ENCODE assay signal across 11 cellular contexts in genomic region chr17:35541434-35541833, GRCh38. TPM values are rescaled to one million over a fixed set of nuclear protein-coding genes. Genes with fewer than 3 reads are reported as not detected.
DNase-seq lines count a peak whose midpoint lies in the region; ATAC-seq and TF ChIP-seq lines count a peak whose summit lies in the region.
"Had no signal": no experiment of that assay in that cellular context is flagged by ENCODE, and none has a peak within 500 bp of the region (broad histone marks: within the 10 kb centered on the region; RNA-seq: fewer than 3 reads in every experiment).

No MANE protein-coding gene starts in this region.

- no peaks in the 10 kb centered on the region for H3K9me3 Mint-ChIP-seq in central memory CD8-positive, alpha-beta T cell

- H3K4me1 ChIP-seq in DND-41 (ENCODE audit: insufficient read depth, low read length): peaks cover 74% of the 10 kb centered on the region
- H3K4me1 ChIP-seq in psoas muscle: no peaks in the 10 kb centered on the region
- no peaks in the 10 kb centered on the region for H3K4me1 ChIP-seq in foreskin keratinocyte

- peak overlapping the region; percentile 70 for H2AFZ ChIP-seq in DND-41 (ENCODE audit: low read depth, low read length)

- no peak for ATAC-seq in DND-41 (ENCODE audit: insufficient read depth, low read depth)
- no peak for ATAC-seq in central memory CD8-positive, alpha-beta T cell (replicated peaks; ENCODE audit: extremely low read depth, poor library complexity, severe bottlenecking)
- no peak for ATAC-seq in psoas muscle
- no peak for ATAC-seq in foreskin keratinocyte

- H3K4me3 ChIP-seq in DND-41 (ENCODE audit: low read depth in 1 of 2, low read length in 2 of 2) (peak overlapping the region; percentile 4 to 52; a peak in 3 of 4 replicates), MG63 (peak overlapping the region; percentile 46), psoas muscle (peak overlapping the region; percentile 56)

- H3K36me3 ChIP-seq in DND-41 (ENCODE audit: insufficient read depth, low read length) (no peaks in the 10 kb centered on the region), MG63 (no peaks in the 10 kb centered on the region), psoas muscle (ENCODE audit: insufficient read depth in 1 of 2, low read depth in 1 of 2) (no peaks in the 10 kb centered on the region)

- H3K9me3 ChIP-seq in DND-41 (ENCODE audit: insufficient read depth, low read length, severe bottlenecking): no peaks in the 10 kb centered on the region
- H3K9me3 ChIP-seq in MG63: no peaks in the 10 kb centered on the region
- H3K9me3 ChIP-seq in psoas muscle: no peaks in the 10 kb centered on the region

- peak overlapping the region; percentile 77 for H3K9ac ChIP-seq in DND-41 (ENCODE audit: low read depth, low read length)

- peaks cover 36% of the 10 kb centered on the region for H3K79me2 ChIP-seq in DND-41 (ENCODE audit: insufficient read depth, low read length)

- H3K27ac ChIP-seq in DND-41 (ENCODE audit: low read length) (peak overlapping the region; percentile 96), psoas muscle (peak overlapping the region; percentile 66), foreskin keratinocyte (no peak overlapping the region)

- H3K27me3 ChIP-seq in DND-41 (ENCODE audit: insufficient read depth, low read length, poor library complexity): no peaks in the 10 kb centered on the region
- H3K27me3 ChIP-seq in MG63: no peaks in the 10 kb centered on the region
- peaks cover 0 to 3% (median 0%) of the 10 kb centered on the region in 3 donors for H3K27me3 ChIP-seq in psoas muscle (ENCODE audit: insufficient read depth in 3 of 3, low read length in 2 of 3)
- H3K27me3 ChIP-seq in foreskin keratinocyte: peaks cover 6% of the 10 kb centered on the region

- DNase-seq in DND-41 (no peak), MG63 (no peak), psoas muscle (no peak), foreskin keratinocyte (no peak), middle frontal gyrus (ENCODE audit: extremely low spot score, low spot score) (no peak), DMS 273 treated with DMSO at 0.1 percent for 48 hours (lab: John Stamatoyannopoulos, UW) (no peak), mesenteric fat pad (ENCODE audit: low spot score) (no peak)
- no peak for DNase-seq in central memory CD8-positive, alpha-beta T cell (ENCODE audit: low spot score in 2 of 2)
- DNase-seq: mesendoderm; stimulated activated CD4-positive, alpha-beta T cell treated with anti-CD3 and anti-CD28 coated beads, Interleukin-4, amount 100 ng/mL, for 24 hours had no signal

- peaks cover 16% of the 10 kb centered on the region for H3K36me3 Mint-ChIP-seq in central memory CD8-positive, alpha-beta T cell (ENCODE audit: insufficient read depth)

- H3K4me2 ChIP-seq in DND-41 (ENCODE audit: insufficient read depth, low read length): peak overlapping the region; percentile 67

- H3K4me3 Mint-ChIP-seq in central memory CD8-positive, alpha-beta T cell: peak overlapping the region; percentile 81

- 63 to 87% (median 68%) methylated on average over 1 of the region's 1 CpG for whole genome bisulfite sequencing in psoas muscle, 3 donors

- H3K27me3 Mint-ChIP-seq in central memory CD8-positive, alpha-beta T cell: no peaks in the 10 kb centered on the region

- peaks cover 46% of the 10 kb centered on the region for H3K4me1 Mint-ChIP-seq in central memory CD8-positive, alpha-beta T cell

- peak overlapping the region; percentile 82 for H3K27ac Mint-ChIP-seq in central memory CD8-positive, alpha-beta T cell (ENCODE audit: low read depth)

- intact Hi-C loops in psoas muscle (cut with DNase I): no loop called here

- TF ChIP-seq CTCF in DND-41 (IDR thresholded peaks at IDR 0.05; ENCODE audit: borderline replicate concordance, extremely low read depth, low read length, poor library complexity, severe bottlenecking) (no peak), psoas muscle (IDR thresholded peaks at IDR 0.05) (no peak), foreskin keratinocyte (conservative IDR thresholded peaks at IDR 0.05) (no peak)

- no peaks in the 10 kb centered on the region for H4K20me1 ChIP-seq in DND-41 (ENCODE audit: insufficient read depth, low read length)

RNA-seq across cellular contexts. Expression of gene SLFN12L, which starts 4.0 kb away (rescaled TPM):
- total RNA-seq in MG63 (2014; rRNA removed; shearing (Covaris generic); ENCODE audit: low replicate concordance): not detected in 2 replicates
- total RNA-seq in psoas muscle: under 1 TPM in 3 of 4 donors, not detected in 1; 0.17 to 0.30 (median 0.26) TPM
- polyA plus RNA-seq in psoas muscle: under 1 TPM; 0.03 to 0.10 (median 0.09) TPM
- total RNA-seq in foreskin keratinocyte: not detected in 2 replicates
- polyA plus RNA-seq in foreskin keratinocyte: not detected in 2 replicates
- 4.7 TPM for total RNA-seq in mesenteric fat pad
- total RNA-seq: G401 had no signal

RNA-seq across cellular contexts. Expression of gene SLFN14, which starts 19.2 kb away (rescaled TPM):
- total RNA-seq in MG63 (2014; rRNA removed; shearing (Covaris generic); ENCODE audit: low replicate concordance): not detected in 2 replicates
- total RNA-seq in psoas muscle (under 1 TPM in 1 of 4 donors, not detected in 3; 0.12 TPM), foreskin keratinocyte (not detected in 2 replicates), mesenteric fat pad (not detected)
- polyA plus RNA-seq in psoas muscle (under 1 TPM in 1 of 3 donors, not detected in 2; 0.01 TPM), foreskin keratinocyte (not detected in 2 replicates)
- total RNA-seq: G401 had no signal

RNA-seq across cellular contexts. Expression of gene PEX12, which starts 36.9 kb away (rescaled TPM):
- total RNA-seq in MG63 (2014; rRNA removed; shearing (Covaris generic); ENCODE audit: low replicate concordance): 3.9 and 6.1 TPM in 2 replicates
- total RNA-seq in psoas muscle: 10 to 100 TPM in 1 of 4 donors, 1 to 10 TPM in 3; 4.1 to 11.7 (median 6.6) TPM
- 10 to 100 TPM in 1 of 3 donors, 1 to 10 TPM in 2; 3.1 to 11.5 (median 3.6) TPM for polyA plus RNA-seq in psoas muscle
- total RNA-seq in foreskin keratinocyte: 3.9 and 4.0 TPM in 2 replicates
- 2.0 and 2.1 TPM in 2 replicates for polyA plus RNA-seq in foreskin keratinocyte
- total RNA-seq in mesenteric fat pad: 3.3 TPM

RNA-seq across cellular contexts. Expression of gene AP2B1, which starts 45.7 kb away (rescaled TPM):
- 52.9 and 65.0 TPM in 2 replicates for total RNA-seq in MG63 (2014; rRNA removed; shearing (Covaris generic); ENCODE audit: low replicate concordance)
- total RNA-seq in psoas muscle (10 to 100 TPM; 63.2 to 92.4 (median 84.7) TPM), foreskin keratinocyte (144 and 167 TPM in 2 replicates), mesenteric fat pad (116 TPM)
- polyA plus RNA-seq in psoas muscle (10 to 100 TPM; 20.0 to 44.7 (median 37.5) TPM), foreskin keratinocyte (55.0 and 69.1 TPM in 2 replicates)
